In the genomic region with DNA sequence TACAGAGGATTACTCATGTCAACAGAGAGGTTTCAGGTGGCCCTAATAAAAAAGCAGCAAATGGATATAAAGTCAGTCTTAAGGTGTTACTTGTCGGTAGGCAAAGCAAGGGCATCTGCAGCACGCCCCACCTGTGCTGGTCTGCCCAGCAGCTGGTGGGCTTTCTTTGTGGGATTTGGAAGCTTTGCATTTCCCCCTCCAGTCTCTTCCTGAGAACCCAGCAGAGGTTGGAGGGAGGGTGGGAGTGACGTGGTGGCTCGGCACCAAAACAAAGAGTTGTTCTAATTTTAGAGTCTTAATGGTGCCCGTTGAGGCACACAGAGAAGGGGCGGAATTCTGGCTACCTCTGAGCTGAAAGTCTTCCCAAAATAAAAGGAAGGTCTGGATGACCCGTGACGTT, we compare ENCODE assay signal across 29 cellular contexts. TPM values are rescaled to one million over a fixed set of nuclear protein-coding genes. Genes with fewer than 3 reads are reported as not detected.
DNase-seq lines count a peak whose midpoint lies in the region; ATAC-seq and TF ChIP-seq lines count a peak whose summit lies in the region.
"Had no signal": no experiment of that assay in that cellular context is flagged by ENCODE, and none has a peak within 500 bp of the region (broad histone marks: within the 10 kb centered on the region; RNA-seq: fewer than 3 reads in every experiment).

No MANE protein-coding gene starts in this region.

- no peak for TF ChIP-seq CTCF in CD4-positive, alpha-beta T cell (IDR thresholded peaks at IDR 0.05)
- TF ChIP-seq CTCF in neural crest cell (conservative IDR thresholded peaks at IDR 0.05) (no peak), brain microvascular endothelial cell (IDR thresholded peaks at IDR 0.05; ENCODE audit: low read depth, low read length, missing control alignments) (no peak)

- no peaks in the 10 kb centered on the region for H3K36me3 Mint-ChIP-seq in CD4-positive, alpha-beta T cell (ENCODE audit: low read depth)
- H3K36me3 Mint-ChIP-seq in neural crest cell (ENCODE audit: low read depth), result no peaks in the 10 kb centered on the region
- H3K36me3 Mint-ChIP-seq: mesothelial cell of epicardium; naive thymus-derived CD8-positive, alpha-beta T cell had no signal

- no peaks in the 10 kb centered on the region for H3K9me3 ChIP-seq in CD4-positive, alpha-beta T cell (ENCODE audit: control insufficient read depth, low read length)
- no peaks in the 10 kb centered on the region for H3K9me3 ChIP-seq in SK-N-MC (ENCODE audit: low read depth, low read length)
- H3K9me3 ChIP-seq: BE2C, SK-N-SH, transverse colon had no signal

- H3K27me3 ChIP-seq in CD4-positive, alpha-beta T cell (ENCODE audit: control insufficient read depth, insufficient read depth, low read length), result no peaks in the 10 kb centered on the region
- H3K27me3 ChIP-seq in brain microvascular endothelial cell (replicated peaks), result no peaks in the 10 kb centered on the region
- H3K27me3 ChIP-seq: BE2C, transverse colon had no signal

- in situ Hi-C loops in brain microvascular endothelial cell (cut with HindIII; ENCODE audit: low pct_ligation_motif_present, low sequenced_read_pairs), result no loop called here

- ATAC-seq in CD4-positive, alpha-beta T cell (ENCODE audit: poor library complexity), result no peak
- ATAC-seq: activated T-cell treated with anti-CD3 and anti-CD28 coated beads, Interleukin-2, amount 50 U/mL, for 4 hours; esophagus mucosa; HCT116; left ventricle myocardium superior; naive thymus-derived CD8-positive, alpha-beta T cell had no signal

- H3K36me3 ChIP-seq in SK-N-MC (ENCODE audit: insufficient read depth, low read length) (no peaks in the 10 kb centered on the region), brain microvascular endothelial cell (replicated peaks) (no peaks in the 10 kb centered on the region)
- H3K36me3 ChIP-seq: BE2C, transverse colon had no signal

- POLR2A ChIA-PET in CD4-positive, alpha-beta T cell (lab: Charles Lee), result no interaction called here

- H3K27ac Mint-ChIP-seq in CD4-positive, alpha-beta T cell, result peak overlapping the region; percentile 80
- H3K27ac Mint-ChIP-seq in neural crest cell (ENCODE audit: unreplicated experiment), result no peak overlapping the region
- H3K27ac Mint-ChIP-seq: endodermal cell, mesothelial cell of epicardium had no signal

- H3K4me1 Mint-ChIP-seq in CD4-positive, alpha-beta T cell (ENCODE audit: low read depth), result peaks cover 32% of the 10 kb centered on the region
- no peaks in the 10 kb centered on the region for H3K4me1 Mint-ChIP-seq in neural crest cell
- H3K4me1 Mint-ChIP-seq: mesothelial cell of epicardium had no signal

- H3K4me3 ChIP-seq in SK-N-MC (no peak overlapping the region), brain microvascular endothelial cell (ENCODE audit: low read depth, low read length) (no peak overlapping the region)
- H3K4me3 ChIP-seq: transverse colon had no signal

- CTCF ChIA-PET in CD4-positive, alpha-beta T cell (lab: Charles Lee), result interaction anchor here (0.6 kb wide), 1 partner anchor 14 kb away, joined by 3 read pairs; no protein-coding TSS in a partner anchor

- H3K27me3 Mint-ChIP-seq in CD4-positive, alpha-beta T cell, result no peaks in the 10 kb centered on the region
- peaks cover 36% of the 10 kb centered on the region for H3K27me3 Mint-ChIP-seq in neural crest cell (ENCODE audit: low read depth)

- H3K4me3 Mint-ChIP-seq in CD4-positive, alpha-beta T cell, result peak overlapping the region; percentile 46
- peak overlapping the region; percentile 41 for H3K4me3 Mint-ChIP-seq in neural crest cell
- H3K4me3 Mint-ChIP-seq: activated T-cell treated with anti-CD3 and anti-CD28 coated beads, Interleukin-2, amount 50 U/mL, for 4 hours; endodermal cell; mesothelial cell of epicardium had no signal

- DNase-seq in NCI-H345 (lab: John Stamatoyannopoulos, UW) (peak; percentile 43), NCI-H345 treated with DMSO at 0.1 percent for 48 hours (lab: John Stamatoyannopoulos, UW; ENCODE audit: unreplicated experiment) (no peak), SK-N-MC (ENCODE audit: low read depth, low spot score) (no peak), neural crest cell (ENCODE audit: low read depth, low spot score) (no peak), brain microvascular endothelial cell (no peak), C1 segment of cervical spinal cord (lab: John Stamatoyannopoulos, UW) (no peak), NCI-H2227 treated with DMSO at 0.1 percent for 48 hours (lab: John Stamatoyannopoulos, UW) (no peak)
- DNase-seq in CD4-positive, alpha-beta T cell, result no peak
- DNase-seq: activated CD4-positive, alpha-beta T cell treated with anti-CD3 and anti-CD28 coated beads for 48 hours; activated naive CD4-positive, alpha-beta T cell; activated T-cell treated with anti-CD3 and anti-CD28 coated beads, Interleukin-2, amount 50 U/mL, for 4 hours; amniotic stem cell; BE2C; Caco-2; endodermal cell; KG1; left ventricle myocardium superior; naive thymus-derived CD8-positive, alpha-beta T cell; NCI-H526 treated with DMSO at 0.1 percent for 48 hours; retina; small intestine; stimulated activated CD4-positive, alpha-beta T cell treated with anti-CD3 and anti-CD28 coated beads, Interleukin-2, amount 100 ng/mL, for 24 hours; transverse colon had no signal

- intact Hi-C loops in CD4-positive, alpha-beta T cell (cut with DNase I, micrococcal nuclease), result loop anchor here in 1 of 2 experiments (2.0 kb wide), 1 partner anchor 46 kb away; no protein-coding TSS in a partner anchor

- no peaks in the 10 kb centered on the region for H3K9me3 Mint-ChIP-seq in CD4-positive, alpha-beta T cell
- no peaks in the 10 kb centered on the region for H3K9me3 Mint-ChIP-seq in neural crest cell
- H3K9me3 Mint-ChIP-seq: activated T-cell treated with anti-CD3 and anti-CD28 coated beads, Interleukin-2, amount 50 U/mL, for 4 hours; endodermal cell; mesothelial cell of epicardium; naive thymus-derived CD8-positive, alpha-beta T cell had no signal

- no peak overlapping the region for H3K9ac ChIP-seq in SK-N-MC (ENCODE audit: insufficient read length)
- H3K9ac ChIP-seq: SK-N-SH had no signal

- H3K27ac ChIP-seq in CD4-positive, alpha-beta T cell (ENCODE audit: low read depth, low read length), result no peak overlapping the region
- H3K27ac ChIP-seq in SK-N-MC (0 out of 2 replicates have a peak overlapping the region, but pooled peaks have one; percentile 42), brain microvascular endothelial cell (no peak overlapping the region)
- H3K27ac ChIP-seq: RWPE1, transverse colon had no signal

RNA-seq across cellular contexts. Expression of gene PCBP3, which starts 4.8 kb away (rescaled TPM):
- total RNA-seq in CD4-positive, alpha-beta T cell, result 1 to 10 TPM; 3.4 to 3.8 TPM
- 5.1 and 5.6 TPM in 2 replicates for total RNA-seq in neural crest cell
- total RNA-seq: HT1080 had no signal
